Comparison of ENCODE assay signal across 8 cellular contexts in the genomic region with DNA sequence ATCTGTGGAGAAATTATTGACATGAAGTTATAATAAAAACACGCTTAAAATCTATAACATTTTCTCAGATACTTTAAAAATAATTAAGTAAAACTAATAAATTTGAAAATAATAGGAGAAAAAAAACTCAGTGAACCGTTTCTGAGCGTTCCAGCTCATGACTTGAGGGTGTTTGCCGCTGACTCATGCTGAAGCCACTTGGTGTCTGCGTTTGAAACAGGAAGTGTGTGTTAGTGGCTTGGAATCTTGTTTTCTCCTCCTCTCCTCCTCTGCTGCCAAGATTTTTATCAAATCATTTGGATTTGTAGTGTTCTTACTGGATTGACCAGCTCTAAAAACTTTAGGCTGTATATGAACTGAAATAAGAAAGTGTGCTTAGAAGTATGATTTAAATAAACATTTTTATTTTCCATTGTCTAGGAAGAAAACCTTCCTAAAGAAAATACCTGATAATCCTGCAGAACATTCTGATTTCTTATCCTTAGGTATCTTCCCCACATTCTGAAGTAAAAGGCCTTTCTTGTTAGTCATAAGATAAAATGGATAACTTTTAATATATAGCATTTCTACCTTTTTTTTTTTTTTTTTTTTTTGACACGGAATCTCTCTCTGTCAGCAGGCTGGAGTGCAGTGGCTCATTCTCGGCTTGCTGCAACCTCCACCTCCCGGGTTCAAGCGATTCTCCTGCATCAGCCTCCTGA. TPM values are rescaled to one million over a fixed set of nuclear protein-coding genes. Genes with fewer than 3 reads are reported as not detected.
A peak's percentile ranks its signal among the peaks of the same experiment; 100 is the strongest.
DNase-seq lines count a peak whose midpoint lies in the region; ATAC-seq and TF ChIP-seq lines count a peak whose summit lies in the region.

No MANE protein-coding gene starts in this region.

- TF ChIP-seq CTCF in AG04449 (IDR thresholded peaks at IDR 0.05; ENCODE audit: insufficient read depth, low read length, missing control alignments) (no peak), choroid plexus epithelial cell (conservative IDR thresholded peaks at IDR 0.05; ENCODE audit: low read depth, low read length) (no peak), left lung (IDR thresholded peaks at IDR 0.05) (no peak), thyroid gland (IDR thresholded peaks at IDR 0.05) (no peak)

- H3K27ac ChIP-seq in left lung (peak overlapping the region; percentile 79 to 84), thyroid gland (peak overlapping the region; percentile 78 to 95 (median 82))

- CTCF ChIA-PET in AG04449 (lab: Yijun Ruan, JAX) = interaction anchor here (0.9 to 34.5 kb wide), 11 partner anchors 9 to 225 kb away, joined by 3 to 665 read pairs (median 7); partner anchors contain the start of gene COTL1

- H3K27me3 ChIP-seq in left lung (no peaks in the 10 kb centered on the region), thyroid gland (no peaks in the 10 kb centered on the region)

- H3K36me3 ChIP-seq in left lung = peaks cover 0 to 7% of the 10 kb centered on the region in 2 donors
- no peaks in the 10 kb centered on the region for H3K36me3 ChIP-seq in thyroid gland

- DNase-seq in AG04449 (ENCODE audit: low read depth, low spot score) (peak; percentile 86), GM04503 (ENCODE audit: low read depth) (peak; percentile 78), SHP77 treated with DMSO at 0.1 percent for 48 hours (lab: John Stamatoyannopoulos, UW) (peak; percentile 48), choroid plexus epithelial cell (ENCODE audit: low read depth) (peak; percentile 97), left lung (peak in 1 of 2 donors; percentile 78), thyroid gland (peak; percentile 81 to 83), 8988T (no peak)

- ATAC-seq in HG03439 (IDR thresholded peaks at IDR 0.05; ENCODE audit: unreplicated experiment) (peak; percentile 56), left lung (peak; percentile 88)

- intact Hi-C loops in left lung (cut with DNase I) (no loop called here), thyroid gland (cut with DNase I) (no loop called here)

- H3K4me1 ChIP-seq in left lung (peaks cover 19 to 71% of the 10 kb centered on the region in 2 donors), thyroid gland (peaks cover 22 to 49% of the 10 kb centered on the region in 2 donors)

- POLR2A ChIA-PET in AG04449 (lab: Yijun Ruan, JAX) = interaction anchor here (0.6 to 1.0 kb wide), 4 partner anchors 20 to 112 kb away, joined by 3 to 5 read pairs (median 4); no protein-coding TSS in a partner anchor

- TF ChIP-seq POLR2A in thyroid gland (IDR thresholded peaks at IDR 0.05) = peak in 1 of 2 donors; percentile 38

- peak overlapping the region; percentile 19; the same call in 1 of the 2 replicates for H3K4me3 ChIP-seq in AG04449 (ENCODE audit: low read depth, low read length)
- H3K4me3 ChIP-seq in choroid plexus epithelial cell (ENCODE audit: low read depth, low read length) = peak overlapping the region; percentile 19
- peak overlapping the region in 1 of 2 donors; percentile 13 for H3K4me3 ChIP-seq in left lung
- no peak overlapping the region for H3K4me3 ChIP-seq in thyroid gland (replicated peaks in 1 of 3)

- 30 to 31% methylated on average over 9 of the region's 9 CpGs for WGBS in thyroid gland, 2 donors

- H3K9me3 ChIP-seq in left lung (no peaks in the 10 kb centered on the region), thyroid gland (no peaks in the 10 kb centered on the region)

RNA-seq across cellular contexts. Expression of gene USP10, which starts 30.8 kb away (rescaled TPM):
- total RNA-seq in left lung (10 to 100 TPM; 57.4 to 77.3 TPM), thyroid gland (10 to 100 TPM; 63.0 to 98.4 (median 70.9) TPM)

Comparison
In these comparisons a context has a peak if more than half of its experiments do, and no peak if none do; other contexts are left out.
1. H3K4me3 ChIP-seq: peak in AG04449 (single experiment) and choroid plexus epithelial cell (single experiment); none in thyroid gland (0 of 3).